9 cellular contexts compared by ENCODE assay signal in the genomic region with DNA sequence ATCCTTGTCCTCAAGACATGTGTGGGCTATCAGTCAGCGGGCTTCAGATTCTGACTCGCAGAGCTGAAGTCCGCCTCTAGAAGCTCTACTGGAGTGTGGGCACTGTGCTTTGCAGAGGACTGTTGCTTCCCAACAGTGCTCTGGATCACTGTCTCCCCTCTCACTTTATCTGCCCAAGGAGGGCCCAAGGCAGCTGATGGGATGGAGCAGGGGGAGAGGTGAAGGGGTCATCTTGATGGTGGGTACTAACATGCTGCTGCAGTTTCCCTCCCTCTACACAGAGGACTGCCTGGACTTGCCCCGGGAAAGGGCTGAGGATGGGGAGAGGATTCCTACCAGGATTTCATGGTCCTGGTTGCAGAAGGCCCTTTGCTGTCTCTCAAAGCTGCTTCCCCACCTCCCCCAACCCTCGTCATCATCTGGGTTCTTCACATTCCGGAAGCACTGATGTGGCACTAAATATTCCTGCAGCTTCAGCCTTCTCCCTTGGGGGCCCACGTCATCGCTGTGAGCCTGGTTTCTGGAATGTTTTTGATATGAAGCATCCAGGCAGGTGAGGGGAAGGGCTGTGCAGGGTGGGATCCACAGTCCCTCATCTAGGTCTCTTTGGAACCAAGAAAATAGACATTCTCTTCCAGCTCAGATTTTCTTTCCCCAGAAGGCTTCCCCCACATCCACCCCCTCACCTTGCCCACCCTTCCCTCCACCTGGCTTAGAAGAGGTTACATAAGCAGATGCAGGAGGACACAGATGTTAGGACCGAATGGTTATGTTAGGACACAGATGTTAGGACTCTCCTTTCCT. TPM values are rescaled to one million over a fixed set of nuclear protein-coding genes. Genes with fewer than 3 reads are reported as not detected.
DNase-seq lines count a peak whose midpoint lies in the region; ATAC-seq and TF ChIP-seq lines count a peak whose summit lies in the region.
"Had no signal": no experiment of that assay in that cellular context is flagged by ENCODE, and none has a peak within 500 bp of the region (broad histone marks: within the 10 kb centered on the region; RNA-seq: fewer than 3 reads in every experiment).

No MANE protein-coding gene starts in this region.

- H3K27me3 ChIP-seq in cardiac muscle cell (no peaks in the 10 kb centered on the region), thyroid gland (no peaks in the 10 kb centered on the region)

- H3K27ac ChIP-seq in cardiac muscle cell (peak overlapping the region; percentile 6), thyroid gland (peak overlapping the region; percentile 94 to 95 (median 95))

- in situ Hi-C loops in SK-MEL-5 (cut with HindIII; ENCODE audit: low pct_unique_long_range_greater_than_20kb, low sequenced_read_pairs) = no loop called here

- WGBS in thyroid gland, 2 donors = 43 to 46% methylated on average over 7 to 9 of the region's 9 CpGs

- H3K9me3 ChIP-seq in cardiac muscle cell (ENCODE audit: low read depth) = no peaks in the 10 kb centered on the region
- H3K9me3 ChIP-seq in thyroid gland = no peaks in the 10 kb centered on the region

- intact Hi-C loops in Right ventricle myocardium inferior (cut with DNase I) (no loop called here), thyroid gland (cut with DNase I) (no loop called here)

- H3K36me3 ChIP-seq in cardiac muscle cell (no peaks in the 10 kb centered on the region), thyroid gland (peaks cover 4% of the 10 kb centered on the region in 2 donors)

- TF ChIP-seq CTCF in cardiac muscle cell (IDR thresholded peaks at IDR 0.05; ENCODE audit: low read depth, low read length) = no peak
- no peak for TF ChIP-seq CTCF in foreskin fibroblast (IDR thresholded peaks at IDR 0.05; ENCODE audit: low read depth, low read length)
- no peak for TF ChIP-seq CTCF in thyroid gland (IDR thresholded peaks at IDR 0.05)

- H3K4me1 ChIP-seq in cardiac muscle cell (ENCODE audit: low read depth) (peaks cover 35% of the 10 kb centered on the region), thyroid gland (peaks cover 55 to 90% of the 10 kb centered on the region in 2 donors)

- H3K4me3 ChIP-seq in cardiac muscle cell = no peak overlapping the region
- H3K4me3 ChIP-seq in foreskin fibroblast (ENCODE audit: low read depth in 1 of 2, low read length in 2 of 2) = no peak overlapping the region
- no peak overlapping the region for H3K4me3 ChIP-seq in thyroid gland (replicated peaks in 1 of 3)

- DNase-seq in cardiac muscle cell (ENCODE audit: low read depth in 1 of 2, low spot score in 1 of 2) (peak in 1 of 2 donors; percentile 97), Right ventricle myocardium inferior (ENCODE audit: missing footprints) (no peak), SK-MEL-5 (ENCODE audit: low read depth, low spot score) (peak; percentile 32), foreskin fibroblast (peak; percentile 95 to 98), thyroid gland (peak; percentile 93 to 95), NCI-H1092 (lab: John Stamatoyannopoulos, UW) (no peak), NAMALWA (ENCODE audit: low spot score) (no peak)
- DNase-seq: T-helper 17 cell had no signal

- ATAC-seq in Right ventricle myocardium inferior (no peak), GM19324 (IDR thresholded peaks at IDR 0.05; ENCODE audit: low FRiP score, unreplicated experiment) (no peak)
- ATAC-seq: T-helper 17 cell had no signal

- peak in 1 of 2 donors; percentile 58 for TF ChIP-seq POLR2A in thyroid gland (IDR thresholded peaks at IDR 0.05)

RNA-seq across cellular contexts. Expression of a gene that starts 23.2 kb away (rescaled TPM):
- 3.4 and 4.3 TPM in 2 replicates for total RNA-seq in cardiac muscle cell
- 2.1 and 3.4 TPM in 2 replicates for polyA plus RNA-seq in cardiac muscle cell
- total RNA-seq in Right ventricle myocardium inferior = 1.1 TPM
- 0.13 and 0.55 TPM in 2 replicates for total RNA-seq in SK-MEL-5 (2014; rRNA removed; shearing (Covaris generic))
- 0.61 and 1.1 TPM in 2 replicates for polyA plus RNA-seq in SK-MEL-5 (2015; cell fraction: cytosol; rRNA removed)
- 0.54 TPM in 1 of 2 replicates, not detected in the other for polyA plus RNA-seq in SK-MEL-5 (2015; cell fraction: nucleus; rRNA removed)
- 10 to 100 TPM; 16.8 to 41.0 (median 26.8) TPM for total RNA-seq in thyroid gland

RNA-seq across cellular contexts. Expression of a gene that starts 58.3 kb away (rescaled TPM):
- total RNA-seq in cardiac muscle cell (0.18 and 0.71 TPM in 2 replicates), Right ventricle myocardium inferior (not detected), thyroid gland (1 to 10 TPM; 1.1 to 2.0 (median 1.5) TPM)
- polyA plus RNA-seq in cardiac muscle cell = 1.2 TPM in 1 of 2 replicates, not detected in the other
- 0.37 and 0.85 TPM in 2 replicates for total RNA-seq in SK-MEL-5 (2014; rRNA removed; shearing (Covaris generic))
- polyA plus RNA-seq in SK-MEL-5 (2015; cell fraction: cytosol; rRNA removed) = 0.24 and 1.7 TPM in 2 replicates
- not detected in 2 replicates for polyA plus RNA-seq in SK-MEL-5 (2015; cell fraction: nucleus; rRNA removed)
- total RNA-seq: T-helper 17 cell had no signal

Comparison
In these comparisons a context has a peak if more than half of its experiments do, and no peak if none do; other contexts are left out.
1. DNase-seq: peak in SK-MEL-5 (single experiment), foreskin fibroblast (2 of 2) and thyroid gland (2 of 2); none in Right ventricle myocardium inferior (single experiment), NCI-H1092 (single experiment) and NAMALWA (single experiment).